Comparison of ENCODE assay signal across 10 cellular contexts in the genomic region with DNA sequence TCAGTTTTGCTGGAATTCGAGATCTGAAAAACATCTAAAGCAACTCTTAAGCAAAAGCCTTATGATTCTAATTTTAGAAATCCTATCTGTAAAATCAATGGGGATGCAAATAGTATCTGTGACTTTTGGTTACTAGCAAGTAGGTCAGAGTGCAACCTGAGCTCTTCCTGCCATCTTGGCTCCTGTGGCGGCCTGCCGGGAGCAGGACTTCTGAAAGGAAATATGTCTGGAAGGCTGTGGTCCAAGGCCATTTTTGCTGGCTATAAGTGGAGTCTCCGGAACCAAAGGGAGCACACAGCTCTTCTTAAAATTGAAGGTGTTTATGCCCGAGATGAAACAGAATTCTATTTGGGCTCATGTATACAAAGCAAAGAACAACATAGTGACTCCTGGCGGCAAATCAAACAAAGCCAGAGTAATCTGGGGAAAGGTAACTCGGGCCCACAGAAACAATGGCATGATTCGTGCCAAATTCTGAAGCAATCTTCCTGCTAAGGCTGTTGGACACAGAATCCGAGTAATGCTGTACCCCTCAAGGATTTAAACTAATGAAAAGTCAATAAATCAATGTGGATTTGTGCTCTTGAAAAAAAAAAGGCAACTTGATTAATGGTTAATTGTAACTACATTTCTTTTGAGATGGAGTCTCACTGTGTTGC. TPM values are rescaled to one million over a fixed set of nuclear protein-coding genes. Genes with fewer than 3 reads are reported as not detected.
A peak's percentile ranks its signal among the peaks of the same experiment; 100 is the strongest.
DNase-seq lines count a peak whose midpoint lies in the region; ATAC-seq and TF ChIP-seq lines count a peak whose summit lies in the region.
"Had no signal": no experiment of that assay in that cellular context is flagged by ENCODE, and none has a peak within 500 bp of the region (broad histone marks: within the 10 kb centered on the region; RNA-seq: fewer than 3 reads in every experiment).

No MANE protein-coding gene starts in this region.

- no peak for TF ChIP-seq POLR2A in Peyer's patch (IDR thresholded peaks at IDR 0.05)

- H3K27me3 ChIP-seq in CD4-positive, CD25-positive, alpha-beta regulatory T cell (ENCODE audit: control insufficient read depth, insufficient read depth, low read length), result no peaks in the 10 kb centered on the region
- H3K27me3 ChIP-seq in Peyer's patch, result no peaks in the 10 kb centered on the region

- TF ChIP-seq CTCF in cardiac fibroblast (IDR thresholded peaks at IDR 0.05; ENCODE audit: low read depth, low read length) (no peak), Peyer's patch (IDR thresholded peaks at IDR 0.05) (no peak), GM10248 (IDR thresholded peaks at IDR 0.05; ENCODE audit: control extremely low read depth, extremely low read depth, low read depth, missing control alignments) (no peak)

- no peak for ATAC-seq in CD4-positive, CD25-positive, alpha-beta regulatory T cell (ENCODE audit: low read depth in 2 of 2)
- ATAC-seq in naive thymus-derived CD8-positive, alpha-beta T cell, result no peak
- ATAC-seq in GM18868 (IDR thresholded peaks at IDR 0.05; ENCODE audit: unreplicated experiment), result no peak
- ATAC-seq: Panc1 had no signal

- peak overlapping the region in 1 of 3 donors; percentile 92 for H3K27ac Mint-ChIP-seq in CD4-positive, CD25-positive, alpha-beta regulatory T cell
- peak overlapping the region in 1 of 3 donors; percentile 67 for H3K27ac Mint-ChIP-seq in IgD-negative memory B cell
- peak overlapping the region in 6 of 10 donors; percentile 69 to 98 (median 96) for H3K27ac Mint-ChIP-seq in naive thymus-derived CD8-positive, alpha-beta T cell

- H3K4me3 ChIP-seq in CD4-positive, CD25-positive, alpha-beta regulatory T cell (ENCODE audit: low read depth, low read length), result peak overlapping the region; percentile 95
- H3K4me3 ChIP-seq in cardiac fibroblast (replicated peaks in 1 of 2; ENCODE audit: low read depth in 2 of 2, low read length in 2 of 2), result no peak overlapping the region
- peak overlapping the region in 2 of 4 donors; percentile 75 to 93 for H3K4me3 ChIP-seq in Peyer's patch

- DNase-seq in CD4-positive, CD25-positive, alpha-beta regulatory T cell, result no peak
- DNase-seq in cardiac fibroblast (ENCODE audit: low read depth in 2 of 2) (peak; percentile 42 to 50), NCI-H446 (lab: John Stamatoyannopoulos, UW) (no peak), Peyer's patch (no peak), GM10248 (ENCODE audit: extremely low spot score) (no peak)
- no peak for DNase-seq in naive thymus-derived CD8-positive, alpha-beta T cell
- DNase-seq: activated effector memory CD4-positive, alpha-beta T cell treated with anti-CD3 and anti-CD28 coated beads, Interleukin-2, amount 50 U/mL, for 16 hours had no signal

- H3K36me3 Mint-ChIP-seq in CD4-positive, CD25-positive, alpha-beta regulatory T cell, result no peaks in the 10 kb centered on the region
- H3K36me3 Mint-ChIP-seq in IgD-negative memory B cell, result peaks cover 10% of the 10 kb centered on the region
- H3K36me3 Mint-ChIP-seq in naive thymus-derived CD8-positive, alpha-beta T cell, result peaks cover 0 to 11% (median 4%) of the 10 kb centered on the region in 3 donors

- peaks cover 10 to 56% (median 32%) of the 10 kb centered on the region in 4 donors for H3K4me1 Mint-ChIP-seq in CD4-positive, CD25-positive, alpha-beta regulatory T cell
- H3K4me1 Mint-ChIP-seq in IgD-negative memory B cell, result peaks cover 19 to 29% (median 25%) of the 10 kb centered on the region in 3 donors
- H3K4me1 Mint-ChIP-seq in naive thymus-derived CD8-positive, alpha-beta T cell, result peaks cover 25 to 60% (median 55%) of the 10 kb centered on the region in 4 donors

- H3K9me3 ChIP-seq in CD4-positive, CD25-positive, alpha-beta regulatory T cell (ENCODE audit: control insufficient read depth in 2 of 2, low read length in 2 of 2), result no peaks in the 10 kb centered on the region
- no peaks in the 10 kb centered on the region for H3K9me3 ChIP-seq in Peyer's patch

- no peaks in the 10 kb centered on the region for H3K9me3 Mint-ChIP-seq in CD4-positive, CD25-positive, alpha-beta regulatory T cell
- H3K9me3 Mint-ChIP-seq in IgD-negative memory B cell, result no peaks in the 10 kb centered on the region
- H3K9me3 Mint-ChIP-seq in naive thymus-derived CD8-positive, alpha-beta T cell, result no peaks in the 10 kb centered on the region

- POLR2A ChIA-PET in naive thymus-derived CD8-positive, alpha-beta T cell (lab: Charles Lee), result no interaction called here
- POLR2A ChIA-PET in GM10248 (lab: Yijun Ruan, JAX), result no interaction called here

- H3K4me1 ChIP-seq in CD4-positive, CD25-positive, alpha-beta regulatory T cell (ENCODE audit: control insufficient read depth, insufficient read depth, low read length, poor library complexity, severe bottlenecking), result peaks cover 21% of the 10 kb centered on the region
- H3K4me1 ChIP-seq in Peyer's patch, result peaks cover 0 to 20% (median 2%) of the 10 kb centered on the region in 4 donors

- no peak overlapping the region for H3K27ac ChIP-seq in CD4-positive, CD25-positive, alpha-beta regulatory T cell (ENCODE audit: insufficient read depth, low read length, poor library complexity, severe bottlenecking)
- H3K27ac ChIP-seq in Peyer's patch, result no peak overlapping the region

- H3K36me3 ChIP-seq in CD4-positive, CD25-positive, alpha-beta regulatory T cell (ENCODE audit: control insufficient read depth, insufficient read depth, low read length), result no peaks in the 10 kb centered on the region
- no peaks in the 10 kb centered on the region for H3K36me3 ChIP-seq in Peyer's patch

- H3K4me3 Mint-ChIP-seq in CD4-positive, CD25-positive, alpha-beta regulatory T cell, result peak overlapping the region; percentile 95 to 98 (median 98)
- peak overlapping the region; percentile 58 to 100 (median 96) for H3K4me3 Mint-ChIP-seq in IgD-negative memory B cell
- H3K4me3 Mint-ChIP-seq in naive thymus-derived CD8-positive, alpha-beta T cell, result peak overlapping the region; percentile 89 to 100 (median 98)

- CTCF ChIA-PET in GM10248 (lab: Yijun Ruan, JAX), result interaction anchor here (2.8 kb wide), 1 partner anchor 11 kb away, joined by 14 read pairs; no protein-coding TSS in a partner anchor

- H3K27me3 Mint-ChIP-seq in CD4-positive, CD25-positive, alpha-beta regulatory T cell, result no peaks in the 10 kb centered on the region
- H3K27me3 Mint-ChIP-seq in IgD-negative memory B cell, result peaks cover 5% of the 10 kb centered on the region
- H3K27me3 Mint-ChIP-seq in naive thymus-derived CD8-positive, alpha-beta T cell, result peaks cover 0 to 3% (median 1%) of the 10 kb centered on the region in 5 donors

RNA-seq across cellular contexts. Expression of gene SAMM50, which starts 1.7 kb away (rescaled TPM):
- 25.1 TPM for total RNA-seq in CD4-positive, CD25-positive, alpha-beta regulatory T cell
- polyA plus RNA-seq in CD4-positive, CD25-positive, alpha-beta regulatory T cell, result 10 to 100 TPM; 75.3 to 96.4 (median 76.6) TPM
- 79.5 TPM for polyA plus RNA-seq in IgD-negative memory B cell
- total RNA-seq in naive thymus-derived CD8-positive, alpha-beta T cell, result 10 to 100 TPM; 37.7 to 38.1 TPM
- 10 to 100 TPM; 70.2 to 71.6 (median 70.5) TPM for polyA plus RNA-seq in naive thymus-derived CD8-positive, alpha-beta T cell
- total RNA-seq in Peyer's patch, result 10 to 100 TPM; 26.4 to 39.8 (median 34.1) TPM

RNA-seq across cellular contexts. Expression of gene PNPLA3, which starts 33.3 kb away (rescaled TPM):
- total RNA-seq in CD4-positive, CD25-positive, alpha-beta regulatory T cell, result not detected
- polyA plus RNA-seq in CD4-positive, CD25-positive, alpha-beta regulatory T cell, result not detected
- not detected for polyA plus RNA-seq in IgD-negative memory B cell
- under 1 TPM; 0.60 to 0.63 TPM for total RNA-seq in naive thymus-derived CD8-positive, alpha-beta T cell
- not detected for polyA plus RNA-seq in naive thymus-derived CD8-positive, alpha-beta T cell
- 1 to 10 TPM in 2 of 4 donors, under 1 TPM in 2; 0.80 to 6.6 (median 2.5) TPM for total RNA-seq in Peyer's patch

Comparison
In these comparisons a context has a peak if more than half of its experiments do, and no peak if none do; other contexts are left out.
1. DNase-seq: peak in cardiac fibroblast (2 of 2); none in CD4-positive, CD25-positive, alpha-beta regulatory T cell (0 of 3), naive thymus-derived CD8-positive, alpha-beta T cell (0 of 10), NCI-H446 (0 of 2), Peyer's patch (0 of 3) and GM10248 (single experiment).
2. Peak in every context shown above with its lines, with median percentiles within 50 percentile points of each other: H3K4me3 Mint-ChIP-seq.